8 cellular contexts compared by ENCODE assay signal in the genomic region with DNA sequence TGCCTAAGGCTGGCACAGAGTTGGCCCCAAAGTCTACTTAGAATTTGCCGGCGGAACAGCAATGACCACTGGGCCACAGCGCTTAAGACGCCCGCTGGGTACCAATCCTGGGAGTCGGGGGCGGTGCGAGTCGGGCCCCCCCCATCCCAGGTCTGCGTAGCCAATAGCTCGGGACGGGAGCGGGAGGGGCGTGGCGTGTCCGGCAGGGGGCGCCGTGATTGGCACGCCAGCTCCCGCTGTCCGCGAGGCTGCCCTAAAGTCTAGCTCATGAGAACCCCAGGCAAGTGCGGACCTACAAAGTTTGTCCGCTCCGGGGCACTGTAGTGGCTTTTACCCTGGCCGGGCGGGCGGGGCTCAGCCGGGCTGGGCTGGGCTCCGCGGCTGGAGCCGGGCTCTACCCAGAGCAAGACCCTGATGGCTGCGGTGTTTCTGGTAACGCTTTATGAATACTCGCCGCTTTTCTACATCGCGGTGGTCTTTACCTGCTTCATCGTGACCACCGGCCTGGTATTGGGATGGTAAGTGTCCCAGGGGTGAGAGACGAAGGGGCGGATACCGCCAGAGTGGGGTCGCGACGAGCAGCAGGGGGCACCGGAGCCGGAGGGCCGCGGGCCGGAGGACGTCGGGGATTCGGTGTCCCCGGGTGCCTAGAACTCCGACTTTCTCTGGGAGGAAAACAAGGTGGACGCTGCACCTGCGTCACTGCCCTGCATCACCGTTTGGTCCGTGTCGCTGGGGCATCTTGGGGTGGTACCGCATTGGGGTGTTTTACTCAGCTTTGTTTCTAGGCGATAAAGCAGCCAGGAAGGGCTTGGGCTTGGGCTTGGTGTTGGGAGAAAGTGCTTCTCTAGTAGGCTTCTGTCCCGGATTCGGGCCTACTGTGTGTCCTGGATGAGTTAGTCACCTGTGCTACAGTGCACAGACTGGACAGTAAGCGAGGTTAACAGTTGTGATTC. TPM values are rescaled to one million over a fixed set of nuclear protein-coding genes. Genes with fewer than 3 reads are reported as not detected.
DNase-seq lines count a peak whose midpoint lies in the region; ATAC-seq and TF ChIP-seq lines count a peak whose summit lies in the region.

Gene CGRRF1, plus strand, starts transcription at position 361 of the 956 bp plus-strand sequence. Its CDS starts 54 bp downstream, at position 415.

- peaks cover 0 to 2% (median 0%) of the 10 kb centered on the region in 3 donors for H3K9me3 Mint-ChIP-seq in IgD-negative memory B cell

- H3K36me3 Mint-ChIP-seq in IgD-negative memory B cell: no peaks in the 10 kb centered on the region

- peak within 1 kb of the TSS; percentile 97 for H3K4me3 ChIP-seq in mucosa of descending colon

- H3K27me3 Mint-ChIP-seq in IgD-negative memory B cell: no peaks in the 10 kb centered on the region

- DNase-seq in DMS153 treated with DMSO at 0.1 percent for 48 hours (lab: John Stamatoyannopoulos, UW; ENCODE audit: unreplicated experiment) (peak; percentile 91), OCI-M1 (lab: John Stamatoyannopoulos, UW) (peak; percentile 96), activated T-cell treated with anti-CD3 and anti-CD28 coated beads for 24 hours (ENCODE audit: low read depth) (peak; percentile 95), epidermal melanocyte (ENCODE audit: insufficient read length, low spot score) (peak; percentile 89), mucosa of descending colon (peak; percentile 98 to 99 (median 99))
- peak; percentile 97 for DNase-seq in stimulated activated CD8-positive, alpha-beta memory T cell treated with anti-CD3 and anti-CD28 coated beads, Interleukin-4, amount 100 ng/mL, for 24 hours (ENCODE audit: low read depth)

- intact Hi-C loops in mucosa of descending colon (cut with DNase I, micrococcal nuclease): no loop called here

- peak; percentile 81 for TF ChIP-seq CTCF in mucosa of descending colon (IDR thresholded peaks at IDR 0.05)

- H3K4me3 Mint-ChIP-seq in IgD-negative memory B cell: peak within 1 kb of the TSS; percentile 94 to 98 (median 96)

- H3K9me3 ChIP-seq in mucosa of descending colon: no peaks in the 10 kb centered on the region

- H3K36me3 ChIP-seq in mucosa of descending colon (ENCODE audit: low read depth): no peaks in the 10 kb centered on the region

- peaks cover 8% of the 10 kb centered on the region for H3K4me1 ChIP-seq in mucosa of descending colon (ENCODE audit: low read depth)

- ATAC-seq in GM21529 (IDR thresholded peaks at IDR 0.05; ENCODE audit: unreplicated experiment) (peak; percentile 97), mucosa of descending colon (peak; percentile 99)

- H3K27ac Mint-ChIP-seq in IgD-negative memory B cell: peak within 1 kb of the TSS; percentile 84 to 89 (median 85)

- H3K4me1 Mint-ChIP-seq in IgD-negative memory B cell: peaks cover 32 to 44% (median 38%) of the 10 kb centered on the region in 3 donors

RNA-seq across cellular contexts. Expression of gene CGRRF1, which starts in this region (rescaled TPM):
- 24.0 TPM for polyA plus RNA-seq in IgD-negative memory B cell
- total RNA-seq in mucosa of descending colon: 10 to 100 TPM; 17.0 to 25.2 (median 22.5) TPM

Comparison
In these comparisons a context has a peak if more than half of its experiments do, and no peak if none do; other contexts are left out.
1. Peak in every context shown above with its lines: DNase-seq, ATAC-seq and H3K4me3 ChIP-seq.